ENCODE assay signal across 8 cellular contexts in the genomic region with DNA sequence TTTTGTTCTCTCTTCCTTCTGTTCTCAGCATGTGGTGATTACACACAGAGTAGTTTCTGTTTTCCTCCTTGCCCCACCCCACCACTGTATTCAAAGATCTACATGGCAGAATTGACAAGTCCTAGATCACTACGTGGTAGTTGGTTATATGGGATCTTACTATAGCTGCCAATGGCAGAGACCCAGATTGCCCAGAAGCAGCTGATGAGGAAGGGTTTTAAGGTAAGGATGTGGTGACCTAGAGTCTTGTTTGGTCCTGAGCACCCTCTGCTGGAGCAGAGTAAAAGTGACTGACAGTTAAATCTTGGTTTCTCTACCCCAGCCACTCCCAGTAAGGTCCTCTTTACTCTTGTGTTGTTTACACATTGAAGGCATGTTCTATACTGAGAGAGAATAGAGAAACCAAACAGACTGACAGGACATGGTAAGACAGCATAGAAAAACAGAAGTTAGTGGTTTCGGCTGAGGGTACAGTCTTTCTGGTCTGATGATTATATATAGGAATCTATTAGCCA. TPM values are rescaled to one million over a fixed set of nuclear protein-coding genes. Genes with fewer than 3 reads are reported as not detected.
DNase-seq lines count a peak whose midpoint lies in the region; ATAC-seq and TF ChIP-seq lines count a peak whose summit lies in the region.

No MANE protein-coding gene starts in this region.

- CTCF ChIA-PET in OCI-LY7 (lab: Charles Lee; ENCODE audit: unreplicated experiment) = interaction anchor here (1.1 kb wide), 1 partner anchor 9 kb away, joined by 3 read pairs; no protein-coding TSS in a partner anchor

- intact Hi-C loops in OCI-LY7 (cut with micrococcal nuclease; ENCODE audit: unreplicated experiment) (loop anchor here (1.0 kb wide), 2 partner anchors 27 to 234 kb away; partner anchors contain the start of gene AHCYL1), breast epithelium (cut with DNase I; ENCODE audit: low total_unique reads) (no loop called here), left lung (cut with DNase I) (no loop called here)

- H3K27ac ChIP-seq in OCI-LY7 (ENCODE audit: low read depth, low read length, poor library complexity, severe bottlenecking) = peak overlapping the region; percentile 50
- no peak overlapping the region for H3K27ac ChIP-seq in breast epithelium
- H3K27ac ChIP-seq in left lung = no peak overlapping the region

- H3K79me2 ChIP-seq in OCI-LY7 (ENCODE audit: insufficient read depth, low read depth, low read length) = no peaks in the 10 kb centered on the region

- no peak overlapping the region for H3K4me3 ChIP-seq in OCI-LY7 (ENCODE audit: low read depth, low read length, poor library complexity, severe bottlenecking)
- H3K4me3 ChIP-seq in breast epithelium = no peak overlapping the region
- H3K4me3 ChIP-seq in left lung = no peak overlapping the region

- POLR2A ChIA-PET in OCI-LY7 (lab: Charles Lee) = interaction anchor here (0.5 to 2.1 kb wide), 3 partner anchors 23 to 43 kb away, joined by 3 to 7 read pairs (median 6); partner anchors contain the start of gene STRIP1

- H3K9me3 ChIP-seq in OCI-LY7 (ENCODE audit: low read length) (no peaks in the 10 kb centered on the region), breast epithelium (no peaks in the 10 kb centered on the region), left lung (no peaks in the 10 kb centered on the region)

- H3K4me1 ChIP-seq in OCI-LY7 (ENCODE audit: insufficient read depth, low read length, poor library complexity, severe bottlenecking) (peaks cover 19% of the 10 kb centered on the region), breast epithelium (no peaks in the 10 kb centered on the region), left lung (peaks cover 0 to 14% of the 10 kb centered on the region in 2 donors)

- BruUV-seq in OCI-LY7 (replicated peaks; lab: Mats Ljungman, UMichigan) = no TSS peak

- no peak overlapping the region for H2AFZ ChIP-seq in OCI-LY7 (ENCODE audit: low read length)

- H3K4me2 ChIP-seq in OCI-LY7 (ENCODE audit: low read length) = peak overlapping the region; percentile 15; the same call in 1 of the 2 replicates

- no peak for TF ChIP-seq POLR2A in breast epithelium (IDR thresholded peaks at IDR 0.05)

- H3K9me2 ChIP-seq in OCI-LY7 (ENCODE audit: insufficient read depth, low read length) = no peaks in the 10 kb centered on the region

- DNase-seq in NCI-H446 (lab: John Stamatoyannopoulos, UW) (peak; percentile 11 to 39), NCI-H446 treated with DMSO at 0.1 percent for 48 hours (lab: John Stamatoyannopoulos, UW) (no peak), OCI-LY7 (ENCODE audit: low spot score) (peak; percentile 75), breast epithelium (ENCODE audit: low spot score in 2 of 2) (no peak), left lung (no peak), NCI-H187 (lab: John Stamatoyannopoulos, UW) (no peak)

- peak; percentile 83 for TF ChIP-seq CTCF in OCI-LY7 (conservative IDR thresholded peaks at IDR 0.05; ENCODE audit: low read length)
- peak in 2 of 3 donors; percentile 32 to 51 for TF ChIP-seq CTCF in breast epithelium (IDR thresholded peaks at IDR 0.05)
- TF ChIP-seq CTCF in left lung (IDR thresholded peaks at IDR 0.05) = peak; percentile 22 to 29

- H3K36me3 ChIP-seq in OCI-LY7 (ENCODE audit: insufficient read depth, low read length) (peaks cover 76% of the 10 kb centered on the region), breast epithelium (peaks cover 16% of the 10 kb centered on the region), left lung (peaks cover 0 to 80% of the 10 kb centered on the region in 2 donors)

- peak; percentile 98 for ATAC-seq in GM19438 (IDR thresholded peaks at IDR 0.05; ENCODE audit: low read depth, unreplicated experiment)
- peak; percentile 93 for ATAC-seq in HG03342 (IDR thresholded peaks at IDR 0.05; ENCODE audit: unreplicated experiment)
- peak; percentile 92 for ATAC-seq in left lung

- H3K27me3 ChIP-seq in breast epithelium (no peaks in the 10 kb centered on the region), left lung (no peaks in the 10 kb centered on the region)

- H4K20me1 ChIP-seq in OCI-LY7 (ENCODE audit: insufficient read depth, low read length) = no peaks in the 10 kb centered on the region

RNA-seq across cellular contexts. Expression of gene STRIP1, which starts 22.8 kb away (rescaled TPM):
- total RNA-seq in OCI-LY7 (2014; rRNA removed; shearing (Covaris generic)) = 33.1 and 45.5 TPM in 2 replicates
- total RNA-seq in OCI-LY7 (2022) (42.2 and 43.7 TPM in 2 replicates), breast epithelium (10 to 100 TPM; 35.7 to 59.0 (median 56.6) TPM), left lung (10 to 100 TPM; 32.7 to 33.9 TPM)

RNA-seq across cellular contexts. Expression of gene AHCYL1, which starts 27.0 kb away (rescaled TPM):
- total RNA-seq in OCI-LY7 (2014; rRNA removed; shearing (Covaris generic)) = 18.5 and 20.5 TPM in 2 replicates
- total RNA-seq in OCI-LY7 (2022) (45.5 and 52.8 TPM in 2 replicates), breast epithelium (10 to 100 TPM; 67.7 to 75.1 (median 73.8) TPM), left lung (100 to 1,000 TPM in 1 of 2 donors, 10 to 100 TPM in 1; 79.3 to 116 TPM)

RNA-seq across cellular contexts. Expression of gene ALX3, which starts 58.9 kb away (rescaled TPM):
- not detected in 2 replicates for total RNA-seq in OCI-LY7 (2014; rRNA removed; shearing (Covaris generic))
- total RNA-seq in OCI-LY7 (2022) = not detected in 2 replicates
- total RNA-seq in breast epithelium = under 1 TPM; 0.44 to 0.80 (median 0.66) TPM
- not detected for total RNA-seq in left lung

Comparison
In these comparisons a context has a peak if more than half of its experiments do, and no peak if none do; other contexts are left out.
1. DNase-seq: peak in NCI-H446 (2 of 2) and OCI-LY7 (single experiment); none in NCI-H446 treated with DMSO at 0.1 percent for 48 hours (single experiment), breast epithelium (0 of 2), left lung (0 of 2) and NCI-H187 (0 of 2).
2. CTCF ChIP-seq: peak in every context shown above with its lines; median percentile 83 in OCI-LY7; 42 in breast epithelium; 26 in left lung.
3. Peak in every context shown above with its lines, with median percentiles within 50 percentile points of each other: ATAC-seq.